ENCODE assay signal across 29 cellular contexts in genomic region chr5:164301136-164301535, GRCh38.
"Had no signal": no experiment of that assay in that cellular context is flagged by ENCODE, and none has a peak within 500 bp of the region (broad histone marks: within the 10 kb centered on the region; RNA-seq: fewer than 3 reads in every experiment).

No MANE protein-coding gene starts in this region.

- ATAC-seq: activated CD4-positive, alpha-beta T cell treated with anti-CD3 and anti-CD28 coated beads for 36 hours; activated CD4-positive, CD25-positive, alpha-beta regulatory T cell treated with anti-CD3 and anti-CD28 coated beads, Interleukin-2, amount 50 U/mL, for 24 hours; activated CD8-positive, alpha-beta T cell treated with anti-CD3 and anti-CD28 coated beads, Interleukin-2, amount 10 ng/mL, durations not matched to agents 7 days and 5 days; activated naive CD4-positive, alpha-beta T cell treated with anti-CD3 and anti-CD28 coated beads, Interleukin-2, amount 50 U/mL, for 72 hours; activated T-cell treated with anti-CD3 and anti-CD28 coated beads, Interleukin-2, amount 50 U/mL, for 72 hours; T-helper 17 cell had no signal

- H3K36me3 ChIP-seq: ascending aorta, breast epithelium, cardiac muscle cell, colonic mucosa, esophagus squamous epithelium, WERI-Rb-1 had no signal

- H3K27ac ChIP-seq: ascending aorta, breast epithelium, cardiac muscle cell, colonic mucosa, epithelial cell of prostate, esophagus squamous epithelium, WERI-Rb-1 had no signal

- H3K9me3 ChIP-seq: ascending aorta, breast epithelium, colonic mucosa, esophagus squamous epithelium had no signal

- H3K27me3 ChIP-seq: ascending aorta, breast epithelium, cardiac muscle cell, colonic mucosa, esophagus squamous epithelium had no signal

- H3K4me1 ChIP-seq: ascending aorta, breast epithelium, colonic mucosa, esophagus squamous epithelium had no signal

- H3K4me3 ChIP-seq: ascending aorta, breast epithelium, cardiac muscle cell, colonic mucosa, esophagus squamous epithelium had no signal

- DNase-seq: activated B cell treated with CpG ODN at 0.5 μM for 24 hours; activated CD4-positive, alpha-beta memory T cell treated with anti-CD3 and anti-CD28 coated beads for 36 hours; activated CD4-positive, alpha-beta T cell treated with anti-CD3 and anti-CD28 coated beads for 36 hours; activated CD4-positive, alpha-beta T cell treated with anti-CD3 and anti-CD28 coated beads, Interleukin-2, amount 10 ng/mL, durations not matched to agents 24 days and 14 days; activated CD8-positive, alpha-beta memory T cell treated with anti-CD3 and anti-CD28 coated beads, Interleukin-2, amount 50 U/mL, for 48 hours; activated CD8-positive, alpha-beta T cell treated with anti-CD3 and anti-CD28 coated beads, Interleukin-2, amount 10 ng/mL, durations not matched to agents 7 days and 5 days; activated gamma-delta T cell; activated naive CD4-positive, alpha-beta T cell; activated naive CD4-positive, alpha-beta T cell treated with anti-CD3 and anti-CD28 coated beads, Interleukin-2, amount 10 ng/mL, durations not matched to agents 7 days and 5 days; activated naive CD8-positive, alpha-beta T cell treated with anti-CD3 and anti-CD28 coated beads, Interleukin-2, amount 10 ng/mL, durations not matched to agents 7 days and 5 days; activated T-cell treated with anti-CD3 and anti-CD28 coated beads for 4 hours; activated T-cell treated with anti-CD3 and anti-CD28 coated beads, Interleukin-2, amount 50 U/mL, for 24 hours; activated T-cell treated with anti-CD3 and anti-CD28 coated beads, Interleukin-2, amount 50 U/mL, for 72 hours; central memory CD4-positive, alpha-beta T cell; cerebellar nuclear complex; colonic mucosa; effector CD8-positive, alpha-beta T cell; esophagus squamous epithelium; foreskin melanocyte; head of caudate nucleus; T-helper 17 cell; T1000; WERI-Rb-1 had no signal
